Comparison of ENCODE assay signal across 27 cellular contexts in genomic region chr12:124304314-124304790, GRCh38. TPM values are rescaled to one million over a fixed set of nuclear protein-coding genes. Genes with fewer than 3 reads are reported as not detected.
"Had no signal": no experiment of that assay in that cellular context is flagged by ENCODE, and none has a peak within 500 bp of the region (broad histone marks: within the 10 kb centered on the region; RNA-seq: fewer than 3 reads in every experiment).

No MANE protein-coding gene starts in this region.

- H3K27me3 ChIP-seq: colonic mucosa, esophagus muscularis mucosa, foreskin keratinocyte, gastroesophageal sphincter, hepatocyte, testis had no signal

- H3K4me3 Mint-ChIP-seq: mesothelial cell of epicardium; naive thymus-derived CD8-positive, alpha-beta T cell; neural crest cell; stimulated activated memory B cell treated with anti-CD40 and anti-IgM and Interleukin-4, amounts not matched to agents 10 μg/mL and 1 μg/mL and 100 μg/mL, for 72 hours; type B pancreatic cell had no signal

- H3K36me3 Mint-ChIP-seq: naive thymus-derived CD8-positive, alpha-beta T cell; stimulated activated memory B cell treated with anti-CD40 and anti-IgM and Interleukin-4, amounts not matched to agents 10 μg/mL and 1 μg/mL and 100 μg/mL, for 72 hours had no signal

- H3K27me3 Mint-ChIP-seq: type B pancreatic cell had no signal

- H3K9me3 ChIP-seq: colonic mucosa, esophagus muscularis mucosa, gastroesophageal sphincter, heart left ventricle, psoas muscle, sigmoid colon, testis, tibial artery had no signal

- H3K4me1 ChIP-seq: colonic mucosa, esophagus muscularis mucosa, foreskin keratinocyte, gastroesophageal sphincter, heart left ventricle, psoas muscle, sigmoid colon, testis, tibial artery had no signal

- DNase-seq: colonic mucosa; dermis blood vessel endothelial cell; effector memory CD4-positive, alpha-beta T cell; foreskin keratinocyte; left cardiac atrium; left ventricle myocardium superior; mesenchymal stem cell; naive thymus-derived CD8-positive, alpha-beta T cell; nucleus accumbens; sigmoid colon; stimulated activated CD4-positive, alpha-beta T cell treated with anti-CD3 and anti-CD28 coated beads, Interleukin-4, amount 100 ng/mL, for 4 hours; stimulated activated naive CD8-positive, alpha-beta T cell treated with anti-CD3 and anti-CD28 coated beads, Interleukin-15, Interleukin-2, amounts not matched to agents 100 U/mL and 50 U/mL, for 24 hours; substantia nigra; testis; tibial artery had no signal

- H3K4me3 ChIP-seq: colonic mucosa, esophagus muscularis mucosa, gastroesophageal sphincter, heart left ventricle, hepatocyte, lung, psoas muscle, sigmoid colon, testis, tibial artery had no signal

- H3K4me2 ChIP-seq: hepatocyte had no signal

- H3K4me1 Mint-ChIP-seq: mesothelial cell of epicardium; naive thymus-derived CD8-positive, alpha-beta T cell; neural crest cell; stimulated activated memory B cell treated with anti-CD40 and anti-IgM and Interleukin-4, amounts not matched to agents 10 μg/mL and 1 μg/mL and 100 μg/mL, for 72 hours had no signal

- H3K27ac Mint-ChIP-seq: mesothelial cell of epicardium; naive thymus-derived CD8-positive, alpha-beta T cell; stimulated activated memory B cell treated with anti-CD40 and anti-IgM and Interleukin-4, amounts not matched to agents 10 μg/mL and 1 μg/mL and 100 μg/mL, for 72 hours; type B pancreatic cell had no signal

- H2AFZ ChIP-seq: hepatocyte had no signal

- H3K9me3 Mint-ChIP-seq: mesothelial cell of epicardium; naive thymus-derived CD8-positive, alpha-beta T cell; neural crest cell; type B pancreatic cell had no signal

- H3K36me3 ChIP-seq: colonic mucosa, esophagus muscularis mucosa, gastroesophageal sphincter, heart left ventricle, sigmoid colon, tibial artery had no signal

- H3K27ac ChIP-seq: colonic mucosa, esophagus muscularis mucosa, foreskin keratinocyte, gastroesophageal sphincter, heart left ventricle, hepatocyte, psoas muscle, sigmoid colon, testis, tibial artery had no signal

- FAIRE-seq: endothelial cell of umbilical vein had no signal

RNA-seq across cellular contexts. Expression of gene RFLNA, which starts 9.5 kb away (rescaled TPM):
- total RNA-seq: fibroblast of lung; naive thymus-derived CD8-positive, alpha-beta T cell had no signal
- polyA plus RNA-seq: naive thymus-derived CD8-positive, alpha-beta T cell had no signal
